Comparison of ENCODE assay signal across 2 cellular contexts in genomic region chr18:24000613-24001490, GRCh38.
TF ChIP-seq lines count a peak whose summit lies in the region.

No MANE protein-coding gene starts in this region.

TF ChIP-seq in GM12878, 131 proteins besides CTCF, POLR2A, EP300 and RAD21 (continued from another document and continues in another):
- TF ChIP-seq TARDBP (IDR thresholded peaks at IDR 0.05; ENCODE audit: borderline replicate concordance) (no peak), PKNOX1 (IDR thresholded peaks at IDR 0.05) (no peak), TCF7 (IDR thresholded peaks at IDR 0.05; ENCODE audit: borderline replicate concordance) (no peak), ZNF622 (IDR thresholded peaks at IDR 0.05) (no peak), ZNF274 (IDR thresholded peaks at IDR 0.05; ENCODE audit: insufficient read depth, insufficient read length) (no peak), REST (IDR thresholded peaks at IDR 0.05; ENCODE audit: low read depth, low read length) (no peak), HDAC2 (IDR thresholded peaks at IDR 0.05) (no peak), E2F4 (IDR thresholded peaks at IDR 0.05; ENCODE audit: low read depth, low read length) (no peak), TAF1 (IDR thresholded peaks at IDR 0.05; ENCODE audit: borderline replicate concordance, low read depth, low read length) (no peak), ZNF217 (IDR thresholded peaks at IDR 0.05) (no peak)
- TF ChIP-seq, protein P1, sequence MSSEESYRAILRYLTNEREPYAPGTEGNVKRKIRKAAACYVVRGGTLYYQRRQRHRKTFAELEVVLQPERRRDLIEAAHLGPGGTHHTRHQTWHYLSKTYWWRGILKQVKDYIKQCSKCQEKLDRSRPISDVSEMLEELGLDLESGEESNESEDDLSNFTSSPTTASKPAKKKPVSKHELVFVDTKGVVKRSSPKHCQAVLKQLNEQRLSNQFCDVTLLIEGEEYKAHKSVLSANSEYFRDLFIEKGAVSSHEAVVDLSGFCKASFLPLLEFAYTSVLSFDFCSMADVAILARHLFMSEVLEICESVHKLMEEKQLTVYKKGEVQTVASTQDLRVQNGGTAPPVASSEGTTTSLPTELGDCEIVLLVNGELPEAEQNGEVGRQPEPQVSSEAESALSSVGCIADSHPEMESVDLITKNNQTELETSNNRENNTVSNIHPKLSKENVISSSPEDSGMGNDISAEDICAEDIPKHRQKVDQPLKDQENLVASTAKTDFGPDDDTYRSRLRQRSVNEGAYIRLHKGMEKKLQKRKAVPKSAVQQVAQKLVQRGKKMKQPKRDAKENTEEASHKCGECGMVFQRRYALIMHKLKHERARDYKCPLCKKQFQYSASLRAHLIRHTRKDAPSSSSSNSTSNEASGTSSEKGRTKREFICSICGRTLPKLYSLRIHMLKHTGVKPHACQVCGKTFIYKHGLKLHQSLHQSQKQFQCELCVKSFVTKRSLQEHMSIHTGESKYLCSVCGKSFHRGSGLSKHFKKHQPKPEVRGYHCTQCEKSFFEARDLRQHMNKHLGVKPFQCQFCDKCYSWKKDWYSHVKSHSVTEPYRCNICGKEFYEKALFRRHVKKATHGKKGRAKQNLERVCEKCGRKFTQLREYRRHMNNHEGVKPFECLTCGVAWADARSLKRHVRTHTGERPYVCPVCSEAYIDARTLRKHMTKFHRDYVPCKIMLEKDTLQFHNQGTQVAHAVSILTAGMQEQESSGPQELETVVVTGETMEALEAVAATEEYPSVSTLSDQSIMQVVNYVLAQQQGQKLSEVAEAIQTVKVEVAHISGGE (CRISPR knock-in tag; IDR thresholded peaks at IDR 0.05): no peak
- TF ChIP-seq, protein P2, sequence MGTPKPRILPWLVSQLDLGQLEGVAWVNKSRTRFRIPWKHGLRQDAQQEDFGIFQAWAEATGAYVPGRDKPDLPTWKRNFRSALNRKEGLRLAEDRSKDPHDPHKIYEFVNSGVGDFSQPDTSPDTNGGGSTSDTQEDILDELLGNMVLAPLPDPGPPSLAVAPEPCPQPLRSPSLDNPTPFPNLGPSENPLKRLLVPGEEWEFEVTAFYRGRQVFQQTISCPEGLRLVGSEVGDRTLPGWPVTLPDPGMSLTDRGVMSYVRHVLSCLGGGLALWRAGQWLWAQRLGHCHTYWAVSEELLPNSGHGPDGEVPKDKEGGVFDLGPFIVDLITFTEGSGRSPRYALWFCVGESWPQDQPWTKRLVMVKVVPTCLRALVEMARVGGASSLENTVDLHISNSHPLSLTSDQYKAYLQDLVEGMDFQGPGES (IDR thresholded peaks at IDR 0.05): no peak
- TF ChIP-seq, protein P3, sequence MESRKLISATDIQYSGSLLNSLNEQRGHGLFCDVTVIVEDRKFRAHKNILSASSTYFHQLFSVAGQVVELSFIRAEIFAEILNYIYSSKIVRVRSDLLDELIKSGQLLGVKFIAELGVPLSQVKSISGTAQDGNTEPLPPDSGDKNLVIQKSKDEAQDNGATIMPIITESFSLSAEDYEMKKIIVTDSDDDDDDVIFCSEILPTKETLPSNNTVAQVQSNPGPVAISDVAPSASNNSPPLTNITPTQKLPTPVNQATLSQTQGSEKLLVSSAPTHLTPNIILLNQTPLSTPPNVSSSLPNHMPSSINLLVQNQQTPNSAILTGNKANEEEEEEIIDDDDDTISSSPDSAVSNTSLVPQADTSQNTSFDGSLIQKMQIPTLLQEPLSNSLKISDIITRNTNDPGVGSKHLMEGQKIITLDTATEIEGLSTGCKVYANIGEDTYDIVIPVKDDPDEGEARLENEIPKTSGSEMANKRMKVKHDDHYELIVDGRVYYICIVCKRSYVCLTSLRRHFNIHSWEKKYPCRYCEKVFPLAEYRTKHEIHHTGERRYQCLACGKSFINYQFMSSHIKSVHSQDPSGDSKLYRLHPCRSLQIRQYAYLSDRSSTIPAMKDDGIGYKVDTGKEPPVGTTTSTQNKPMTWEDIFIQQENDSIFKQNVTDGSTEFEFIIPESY (IDR thresholded peaks at IDR 0.05): 0 out of 2 replicates have a peak, but pooled peaks have one; percentile 11

TF ChIP-seq in GM23338, 12 proteins besides CTCF, POLR2A, EP300 and RAD21 (continued from another document):
- TF ChIP-seq REST (IDR thresholded peaks at IDR 0.05; ENCODE audit: unreplicated experiment): no peak
- TF ChIP-seq, protein P4, sequence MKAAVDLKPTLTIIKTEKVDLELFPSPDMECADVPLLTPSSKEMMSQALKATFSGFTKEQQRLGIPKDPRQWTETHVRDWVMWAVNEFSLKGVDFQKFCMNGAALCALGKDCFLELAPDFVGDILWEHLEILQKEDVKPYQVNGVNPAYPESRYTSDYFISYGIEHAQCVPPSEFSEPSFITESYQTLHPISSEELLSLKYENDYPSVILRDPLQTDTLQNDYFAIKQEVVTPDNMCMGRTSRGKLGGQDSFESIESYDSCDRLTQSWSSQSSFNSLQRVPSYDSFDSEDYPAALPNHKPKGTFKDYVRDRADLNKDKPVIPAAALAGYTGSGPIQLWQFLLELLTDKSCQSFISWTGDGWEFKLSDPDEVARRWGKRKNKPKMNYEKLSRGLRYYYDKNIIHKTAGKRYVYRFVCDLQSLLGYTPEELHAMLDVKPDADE (IDR thresholded peaks at IDR 0.05): no peak
- no peak for TF ChIP-seq EZH2 (IDR thresholded peaks at IDR 0.05; ENCODE audit: low read depth, unreplicated experiment)
- TF ChIP-seq, protein P5, sequence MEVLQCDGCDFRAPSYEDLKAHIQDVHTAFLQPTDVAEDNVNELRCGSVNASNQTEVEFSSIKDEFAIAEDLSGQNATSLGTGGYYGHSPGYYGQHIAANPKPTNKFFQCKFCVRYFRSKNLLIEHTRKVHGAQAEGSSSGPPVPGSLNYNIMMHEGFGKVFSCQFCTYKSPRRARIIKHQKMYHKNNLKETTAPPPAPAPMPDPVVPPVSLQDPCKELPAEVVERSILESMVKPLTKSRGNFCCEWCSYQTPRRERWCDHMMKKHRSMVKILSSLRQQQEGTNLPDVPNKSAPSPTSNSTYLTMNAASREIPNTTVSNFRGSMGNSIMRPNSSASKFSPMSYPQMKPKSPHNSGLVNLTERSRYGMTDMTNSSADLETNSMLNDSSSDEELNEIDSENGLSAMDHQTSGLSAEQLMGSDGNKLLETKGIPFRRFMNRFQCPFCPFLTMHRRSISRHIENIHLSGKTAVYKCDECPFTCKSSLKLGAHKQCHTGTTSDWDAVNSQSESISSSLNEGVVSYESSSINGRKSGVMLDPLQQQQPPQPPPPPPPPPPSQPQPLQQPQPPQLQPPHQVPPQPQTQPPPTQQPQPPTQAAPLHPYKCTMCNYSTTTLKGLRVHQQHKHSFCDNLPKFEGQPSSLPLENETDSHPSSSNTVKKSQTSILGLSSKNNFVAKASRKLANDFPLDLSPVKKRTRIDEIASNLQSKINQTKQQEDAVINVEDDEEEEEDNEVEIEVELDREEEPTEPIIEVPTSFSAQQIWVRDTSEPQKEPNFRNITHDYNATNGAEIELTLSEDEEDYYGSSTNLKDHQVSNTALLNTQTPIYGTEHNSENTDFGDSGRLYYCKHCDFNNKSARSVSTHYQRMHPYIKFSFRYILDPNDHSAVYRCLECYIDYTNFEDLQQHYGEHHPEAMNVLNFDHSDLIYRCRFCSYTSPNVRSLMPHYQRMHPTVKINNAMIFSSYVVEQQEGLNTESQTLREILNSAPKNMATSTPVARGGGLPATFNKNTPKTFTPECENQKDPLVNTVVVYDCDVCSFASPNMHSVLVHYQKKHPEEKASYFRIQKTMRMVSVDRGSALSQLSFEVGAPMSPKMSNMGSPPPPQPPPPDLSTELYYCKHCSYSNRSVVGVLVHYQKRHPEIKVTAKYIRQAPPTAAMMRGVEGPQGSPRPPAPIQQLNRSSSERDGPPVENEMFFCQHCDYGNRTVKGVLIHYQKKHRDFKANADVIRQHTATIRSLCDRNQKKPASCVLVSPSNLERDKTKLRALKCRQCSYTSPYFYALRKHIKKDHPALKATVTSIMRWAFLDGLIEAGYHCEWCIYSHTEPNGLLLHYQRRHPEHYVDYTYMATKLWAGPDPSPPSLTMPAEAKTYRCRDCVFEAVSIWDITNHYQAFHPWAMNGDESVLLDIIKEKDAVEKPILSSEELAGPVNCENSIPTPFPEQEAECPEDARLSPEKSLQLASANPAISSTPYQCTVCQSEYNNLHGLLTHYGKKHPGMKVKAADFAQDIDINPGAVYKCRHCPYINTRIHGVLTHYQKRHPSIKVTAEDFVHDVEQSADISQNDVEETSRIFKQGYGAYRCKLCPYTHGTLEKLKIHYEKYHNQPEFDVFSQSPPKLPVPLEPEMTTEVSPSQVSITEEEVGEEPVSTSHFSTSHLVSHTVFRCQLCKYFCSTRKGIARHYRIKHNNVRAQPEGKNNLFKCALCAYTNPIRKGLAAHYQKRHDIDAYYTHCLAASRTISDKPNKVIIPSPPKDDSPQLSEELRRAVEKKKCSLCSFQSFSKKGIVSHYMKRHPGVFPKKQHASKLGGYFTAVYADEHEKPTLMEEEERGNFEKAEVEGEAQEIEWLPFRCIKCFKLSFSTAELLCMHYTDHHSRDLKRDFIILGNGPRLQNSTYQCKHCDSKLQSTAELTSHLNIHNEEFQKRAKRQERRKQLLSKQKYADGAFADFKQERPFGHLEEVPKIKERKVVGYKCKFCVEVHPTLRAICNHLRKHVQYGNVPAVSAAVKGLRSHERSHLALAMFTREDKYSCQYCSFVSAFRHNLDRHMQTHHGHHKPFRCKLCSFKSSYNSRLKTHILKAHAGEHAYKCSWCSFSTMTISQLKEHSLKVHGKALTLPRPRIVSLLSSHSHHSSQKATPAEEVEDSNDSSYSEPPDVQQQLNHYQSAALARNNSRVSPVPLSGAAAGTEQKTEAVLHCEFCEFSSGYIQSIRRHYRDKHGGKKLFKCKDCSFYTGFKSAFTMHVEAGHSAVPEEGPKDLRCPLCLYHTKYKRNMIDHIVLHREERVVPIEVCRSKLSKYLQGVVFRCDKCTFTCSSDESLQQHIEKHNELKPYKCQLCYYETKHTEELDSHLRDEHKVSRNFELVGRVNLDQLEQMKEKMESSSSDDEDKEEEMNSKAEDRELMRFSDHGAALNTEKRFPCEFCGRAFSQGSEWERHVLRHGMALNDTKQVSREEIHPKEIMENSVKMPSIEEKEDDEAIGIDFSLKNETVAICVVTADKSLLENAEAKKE (CRISPR knock-in tag; IDR thresholded peaks at IDR 0.05): no peak
- no peak for TF ChIP-seq ZNF331 (CRISPR knock-in tag; IDR thresholded peaks at IDR 0.05; ENCODE audit: low read depth)
- no peak for TF ChIP-seq ZNF114 (CRISPR knock-in tag; IDR thresholded peaks at IDR 0.05)
- no peak for TF ChIP-seq NANOG (IDR thresholded peaks at IDR 0.05; ENCODE audit: borderline replicate concordance)
- no peak for TF ChIP-seq JUNB (IDR thresholded peaks at IDR 0.05; ENCODE audit: unreplicated experiment)
- no peak for TF ChIP-seq CREB1 (CRISPR knock-in tag; IDR thresholded peaks at IDR 0.05; ENCODE audit: low read depth)
- no peak for TF ChIP-seq POLR2AphosphoS5 (IDR thresholded peaks at IDR 0.05; ENCODE audit: low read depth)
